8 cellular contexts compared by ENCODE assay signal in the genomic region with DNA sequence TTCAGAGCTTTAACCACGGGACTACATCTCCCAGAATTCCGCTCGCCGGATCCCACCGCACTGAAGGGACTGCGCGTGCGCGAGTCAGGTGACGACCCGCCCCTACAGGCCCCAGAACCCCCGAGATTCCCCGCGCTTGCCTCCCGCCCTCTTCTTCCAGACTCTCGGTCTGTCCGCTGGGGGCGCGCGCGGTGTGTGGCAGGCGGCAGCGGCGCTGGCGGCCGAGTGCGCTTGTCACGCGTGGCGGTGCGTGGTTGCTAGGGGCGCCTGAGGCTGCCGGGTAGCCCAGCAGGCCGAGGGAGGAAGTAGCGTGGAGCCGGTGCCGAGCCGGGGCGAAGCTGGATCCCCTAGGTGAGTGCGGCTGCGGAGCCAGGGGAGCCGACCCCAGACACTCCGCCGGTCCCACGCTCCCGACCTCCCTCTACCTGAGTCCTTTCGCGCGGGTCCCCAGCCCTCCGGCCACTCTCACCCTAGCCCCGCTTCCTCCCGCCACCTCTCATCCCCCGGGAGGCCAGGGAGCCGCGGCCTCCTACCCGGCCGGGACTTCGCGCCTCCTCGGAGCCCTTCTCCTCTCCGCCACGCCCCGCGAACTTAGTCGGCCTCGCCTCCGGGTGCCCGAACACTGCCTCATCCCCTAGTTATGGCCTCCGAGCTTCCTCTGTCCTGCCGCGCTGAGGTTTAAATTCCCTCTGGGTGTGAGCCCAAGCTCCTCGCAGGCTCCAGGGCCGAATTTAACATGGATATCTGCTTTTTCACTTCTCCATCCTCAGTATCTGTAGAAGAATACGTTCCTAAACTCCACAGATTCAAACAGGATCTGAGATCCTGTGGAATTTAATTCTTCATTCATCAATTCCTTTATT. TPM values are rescaled to one million over a fixed set of nuclear protein-coding genes. Genes with fewer than 3 reads are reported as not detected.
A peak's percentile ranks its signal among the peaks of the same experiment; 100 is the strongest.
DNase-seq lines count a peak whose midpoint lies in the region; ATAC-seq and TF ChIP-seq lines count a peak whose summit lies in the region.

A gene with protein sequence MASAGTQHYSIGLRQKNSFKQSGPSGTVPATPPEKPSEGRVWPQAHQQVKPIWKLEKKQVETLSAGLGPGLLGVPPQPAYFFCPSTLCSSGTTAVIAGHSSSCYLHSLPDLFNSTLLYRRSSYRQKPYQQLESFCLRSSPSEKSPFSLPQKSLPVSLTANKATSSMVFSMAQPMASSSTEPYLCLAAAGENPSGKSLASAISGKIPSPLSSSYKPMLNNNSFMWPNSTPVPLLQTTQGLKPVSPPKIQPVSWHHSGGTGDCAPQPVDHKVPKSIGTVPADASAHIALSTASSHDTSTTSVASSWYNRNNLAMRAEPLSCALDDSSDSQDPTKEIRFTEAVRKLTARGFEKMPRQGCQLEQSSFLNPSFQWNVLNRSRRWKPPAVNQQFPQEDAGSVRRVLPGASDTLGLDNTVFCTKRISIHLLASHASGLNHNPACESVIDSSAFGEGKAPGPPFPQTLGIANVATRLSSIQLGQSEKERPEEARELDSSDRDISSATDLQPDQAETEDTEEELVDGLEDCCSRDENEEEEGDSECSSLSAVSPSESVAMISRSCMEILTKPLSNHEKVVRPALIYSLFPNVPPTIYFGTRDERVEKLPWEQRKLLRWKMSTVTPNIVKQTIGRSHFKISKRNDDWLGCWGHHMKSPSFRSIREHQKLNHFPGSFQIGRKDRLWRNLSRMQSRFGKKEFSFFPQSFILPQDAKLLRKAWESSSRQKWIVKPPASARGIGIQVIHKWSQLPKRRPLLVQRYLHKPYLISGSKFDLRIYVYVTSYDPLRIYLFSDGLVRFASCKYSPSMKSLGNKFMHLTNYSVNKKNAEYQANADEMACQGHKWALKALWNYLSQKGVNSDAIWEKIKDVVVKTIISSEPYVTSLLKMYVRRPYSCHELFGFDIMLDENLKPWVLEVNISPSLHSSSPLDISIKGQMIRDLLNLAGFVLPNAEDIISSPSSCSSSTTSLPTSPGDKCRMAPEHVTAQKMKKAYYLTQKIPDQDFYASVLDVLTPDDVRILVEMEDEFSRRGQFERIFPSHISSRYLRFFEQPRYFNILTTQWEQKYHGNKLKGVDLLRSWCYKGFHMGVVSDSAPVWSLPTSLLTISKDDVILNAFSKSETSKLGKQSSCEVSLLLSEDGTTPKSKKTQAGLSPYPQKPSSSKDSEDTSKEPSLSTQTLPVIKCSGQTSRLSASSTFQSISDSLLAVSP (plus strand): TSS at position 149 of the 863 bp plus-strand sequence. CDS start 26,842 bp downstream, outside the sequence.

- ATAC-seq in GM21576 (IDR thresholded peaks at IDR 0.05; ENCODE audit: unreplicated experiment): peak; percentile 87

- 0 out of 2 replicates have a peak, but pooled peaks have one; percentile 11 for TF ChIP-seq EP300 in Ishikawa (IDR thresholded peaks at IDR 0.05; ENCODE audit: borderline replicate concordance)

- peak within 1 kb of the TSS; percentile 77 for H3K27ac ChIP-seq in epithelial cell of prostate

- peak; percentile 94 for DNase-seq in DMS153 treated with DMSO at 0.1 percent for 48 hours (lab: John Stamatoyannopoulos, UW; ENCODE audit: unreplicated experiment)
- peak; percentile 52 for DNase-seq in OCI-M2 (lab: John Stamatoyannopoulos, UW; ENCODE audit: unreplicated experiment)
- peak; percentile 97 for DNase-seq in activated T-cell treated with anti-CD3 and anti-CD28 coated beads for 4 hours
- DNase-seq in epithelial cell of prostate (ENCODE audit: low read depth, low spot score): peak; percentile 63
- DNase-seq in mucosa of gallbladder (ENCODE audit: low spot score): peak; percentile 98
- peak; percentile 95 to 97 for DNase-seq in stimulated activated CD8-positive, alpha-beta memory T cell treated with anti-CD3 and anti-CD28 coated beads, Interleukin-4, amount 100 ng/mL, for 4 hours (ENCODE audit: low read depth in 2 of 2, low spot score in 1 of 2)

- peak; percentile 61; the same call in 1 of the 2 replicates for TF ChIP-seq RAD21 in Ishikawa (IDR thresholded peaks at IDR 0.05; ENCODE audit: low read depth)

TF ChIP-seq in Ishikawa, 13 proteins besides CTCF, POLR2A, EP300 and RAD21:
- no peak for TF ChIP-seq TEAD4 (IDR thresholded peaks at IDR 0.05)
- TF ChIP-seq, protein P1, sequence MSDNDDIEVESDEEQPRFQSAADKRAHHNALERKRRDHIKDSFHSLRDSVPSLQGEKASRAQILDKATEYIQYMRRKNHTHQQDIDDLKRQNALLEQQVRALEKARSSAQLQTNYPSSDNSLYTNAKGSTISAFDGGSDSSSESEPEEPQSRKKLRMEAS (IDR thresholded peaks at IDR 0.05): peak; percentile 92
- TF ChIP-seq TAF1 (IDR thresholded peaks at IDR 0.05; ENCODE audit: low read depth): peak; percentile 49; the same call in 1 of the 2 replicates
- peak; percentile 30; the same call in 1 of the 2 replicates for TF ChIP-seq TCF12 (IDR thresholded peaks at IDR 0.05; ENCODE audit: low read depth)
- peak; percentile 60 for TF ChIP-seq YY1 (IDR thresholded peaks at IDR 0.05; ENCODE audit: low read depth)
- TF ChIP-seq, protein P2, sequence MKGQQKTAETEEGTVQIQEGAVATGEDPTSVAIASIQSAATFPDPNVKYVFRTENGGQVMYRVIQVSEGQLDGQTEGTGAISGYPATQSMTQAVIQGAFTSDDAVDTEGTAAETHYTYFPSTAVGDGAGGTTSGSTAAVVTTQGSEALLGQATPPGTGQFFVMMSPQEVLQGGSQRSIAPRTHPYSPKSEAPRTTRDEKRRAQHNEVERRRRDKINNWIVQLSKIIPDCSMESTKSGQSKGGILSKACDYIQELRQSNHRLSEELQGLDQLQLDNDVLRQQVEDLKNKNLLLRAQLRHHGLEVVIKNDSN (IDR thresholded peaks at IDR 0.05): peak; percentile 93
- no peak for TF ChIP-seq EGR1 (IDR thresholded peaks at IDR 0.05)
- no peak for TF ChIP-seq FOXM1 (IDR thresholded peaks at IDR 0.05; ENCODE audit: borderline replicate concordance, low read depth)
- 0 out of 2 replicates have a peak, but pooled peaks have one; percentile 59 for TF ChIP-seq ZBTB7A (IDR thresholded peaks at IDR 0.05; ENCODE audit: low read depth)
- no peak for TF ChIP-seq NFIC (IDR thresholded peaks at IDR 0.05)

RNA-seq across cellular contexts. Expression of the gene that starts here (rescaled TPM):
- total RNA-seq in mucosa of gallbladder: 33.7 TPM

Comparison
In these comparisons a context has a peak if more than half of its experiments do, and no peak if none do; other contexts are left out.
1. Peak in every context shown above with its lines: DNase-seq, ATAC-seq and H3K27ac ChIP-seq.